In genomic region chr1:232146514-232146913, GRCh38 we compare ENCODE assay signal across 9 cellular contexts.
"Had no signal": no experiment of that assay in that cellular context is flagged by ENCODE, and none has a peak within 500 bp of the region (broad histone marks: within the 10 kb centered on the region; RNA-seq: fewer than 3 reads in every experiment).

No MANE protein-coding gene starts in this region.

- H3K4me2 ChIP-seq: KMS-11 had no signal

- H3K4me3 Mint-ChIP-seq: IgD-negative memory B cell had no signal

- FAIRE-seq: HepG2, HTR-8/SVneo, K562 had no signal

- H3K27ac ChIP-seq: HL-60, KMS-11 had no signal

- ATAC-seq: HepG2, K562 had no signal

- H3K27me3 Mint-ChIP-seq: IgD-negative memory B cell had no signal

- H3K36me3 Mint-ChIP-seq: IgD-negative memory B cell had no signal

- H3K4me3 ChIP-seq: K562 had no signal

- DNase-seq: IMR-90, KBM-7, KG1 had no signal

- H3K27ac Mint-ChIP-seq: IgD-negative memory B cell had no signal

- H3K4me1 Mint-ChIP-seq: IgD-negative memory B cell had no signal

- H3K9ac ChIP-seq: KMS-11 had no signal
